Comparison of ENCODE assay signal across 1 cellular context in genomic region chr12:52912711-52913423, GRCh38.
TF ChIP-seq lines count a peak whose summit lies in the region.

No MANE protein-coding gene starts in this region.

TF ChIP-seq in HEK293T, 16 proteins besides CTCF, POLR2A, EP300 and RAD21 (continued from another document):
- TF ChIP-seq ARNT (IDR thresholded peaks at IDR 0.05), result no peak
- TF ChIP-seq L3MBTL2 (conservative IDR thresholded peaks at IDR 0.05), result no peak
- TF ChIP-seq TARDBP (IDR thresholded peaks at IDR 0.05), result no peak
- no peak for TF ChIP-seq NFRKB (IDR thresholded peaks at IDR 0.05)
- no peak for TF ChIP-seq CTBP1 (IDR thresholded peaks at IDR 0.05; ENCODE audit: borderline replicate concordance)
